ENCODE assay signal across 1 cellular context in the genomic region with DNA sequence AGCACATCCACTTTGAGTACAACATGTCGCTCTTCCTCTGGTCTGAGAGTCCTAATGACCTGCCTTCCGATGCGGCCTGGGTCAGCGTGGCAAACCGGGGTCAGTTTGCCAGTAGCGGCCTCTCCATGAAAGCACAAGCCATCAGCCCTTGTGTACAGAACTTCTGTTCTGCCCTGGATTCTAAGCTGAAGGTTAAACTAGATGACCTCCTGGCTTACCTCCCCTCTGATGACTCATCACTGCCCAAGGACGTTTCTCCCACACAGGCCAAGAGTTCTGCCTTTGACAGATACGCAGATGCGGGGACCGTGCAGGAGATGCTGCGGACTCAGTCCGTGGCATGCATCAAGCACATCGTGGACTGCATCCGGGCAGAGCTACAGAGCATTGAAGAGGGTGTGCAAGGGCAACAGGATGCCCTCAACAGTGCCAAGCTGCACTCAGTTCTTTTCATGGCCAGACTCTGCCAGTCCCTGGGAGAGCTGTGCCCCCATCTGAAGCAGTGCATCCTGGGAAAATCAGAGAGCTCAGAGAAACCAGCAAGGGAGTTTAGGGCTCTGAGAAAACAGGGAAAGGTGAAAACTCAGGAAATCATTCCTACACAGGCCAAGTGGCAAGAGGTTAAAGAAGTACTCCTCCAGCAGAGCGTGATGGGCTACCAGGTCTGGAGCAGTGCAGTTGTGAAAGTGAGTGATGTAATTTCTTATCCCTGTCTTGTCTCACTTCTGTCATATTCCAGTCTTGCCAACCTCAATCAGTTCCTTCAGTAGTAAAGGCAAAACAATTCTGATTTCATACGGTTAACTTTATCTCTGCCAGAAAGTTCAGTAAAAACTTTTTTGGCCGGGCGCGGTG.
TF ChIP-seq lines count a peak whose summit lies in the region.

No MANE protein-coding gene starts in this region.

TF ChIP-seq in HepG2, 621 proteins besides CTCF, POLR2A, EP300 and RAD21 (continued from another document and continues in another):
- TF ChIP-seq, protein P1, sequence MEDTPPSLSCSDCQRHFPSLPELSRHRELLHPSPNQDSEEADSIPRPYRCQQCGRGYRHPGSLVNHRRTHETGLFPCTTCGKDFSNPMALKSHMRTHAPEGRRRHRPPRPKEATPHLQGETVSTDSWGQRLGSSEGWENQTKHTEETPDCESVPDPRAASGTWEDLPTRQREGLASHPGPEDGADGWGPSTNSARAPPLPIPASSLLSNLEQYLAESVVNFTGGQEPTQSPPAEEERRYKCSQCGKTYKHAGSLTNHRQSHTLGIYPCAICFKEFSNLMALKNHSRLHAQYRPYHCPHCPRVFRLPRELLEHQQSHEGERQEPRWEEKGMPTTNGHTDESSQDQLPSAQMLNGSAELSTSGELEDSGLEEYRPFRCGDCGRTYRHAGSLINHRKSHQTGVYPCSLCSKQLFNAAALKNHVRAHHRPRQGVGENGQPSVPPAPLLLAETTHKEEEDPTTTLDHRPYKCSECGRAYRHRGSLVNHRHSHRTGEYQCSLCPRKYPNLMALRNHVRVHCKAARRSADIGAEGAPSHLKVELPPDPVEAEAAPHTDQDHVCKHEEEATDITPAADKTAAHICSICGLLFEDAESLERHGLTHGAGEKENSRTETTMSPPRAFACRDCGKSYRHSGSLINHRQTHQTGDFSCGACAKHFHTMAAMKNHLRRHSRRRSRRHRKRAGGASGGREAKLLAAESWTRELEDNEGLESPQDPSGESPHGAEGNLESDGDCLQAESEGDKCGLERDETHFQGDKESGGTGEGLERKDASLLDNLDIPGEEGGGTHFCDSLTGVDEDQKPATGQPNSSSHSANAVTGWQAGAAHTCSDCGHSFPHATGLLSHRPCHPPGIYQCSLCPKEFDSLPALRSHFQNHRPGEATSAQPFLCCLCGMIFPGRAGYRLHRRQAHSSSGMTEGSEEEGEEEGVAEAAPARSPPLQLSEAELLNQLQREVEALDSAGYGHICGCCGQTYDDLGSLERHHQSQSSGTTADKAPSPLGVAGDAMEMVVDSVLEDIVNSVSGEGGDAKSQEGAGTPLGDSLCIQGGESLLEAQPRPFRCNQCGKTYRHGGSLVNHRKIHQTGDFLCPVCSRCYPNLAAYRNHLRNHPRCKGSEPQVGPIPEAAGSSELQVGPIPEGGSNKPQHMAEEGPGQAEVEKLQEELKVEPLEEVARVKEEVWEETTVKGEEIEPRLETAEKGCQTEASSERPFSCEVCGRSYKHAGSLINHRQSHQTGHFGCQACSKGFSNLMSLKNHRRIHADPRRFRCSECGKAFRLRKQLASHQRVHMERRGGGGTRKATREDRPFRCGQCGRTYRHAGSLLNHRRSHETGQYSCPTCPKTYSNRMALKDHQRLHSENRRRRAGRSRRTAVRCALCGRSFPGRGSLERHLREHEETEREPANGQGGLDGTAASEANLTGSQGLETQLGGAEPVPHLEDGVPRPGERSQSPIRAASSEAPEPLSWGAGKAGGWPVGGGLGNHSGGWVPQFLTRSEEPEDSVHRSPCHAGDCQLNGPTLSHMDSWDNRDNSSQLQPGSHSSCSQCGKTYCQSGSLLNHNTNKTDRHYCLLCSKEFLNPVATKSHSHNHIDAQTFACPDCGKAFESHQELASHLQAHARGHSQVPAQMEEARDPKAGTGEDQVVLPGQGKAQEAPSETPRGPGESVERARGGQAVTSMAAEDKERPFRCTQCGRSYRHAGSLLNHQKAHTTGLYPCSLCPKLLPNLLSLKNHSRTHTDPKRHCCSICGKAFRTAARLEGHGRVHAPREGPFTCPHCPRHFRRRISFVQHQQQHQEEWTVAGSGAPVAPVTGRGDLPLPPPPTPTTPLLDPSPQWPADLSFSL (CRISPR knock-in tag; IDR thresholded peaks at IDR 0.05) = no peak; the same call in 1 of the 2 replicates
- peak; percentile 98 for TF ChIP-seq RXRA (CRISPR knock-in tag; IDR thresholded peaks at IDR 0.05)
- TF ChIP-seq, protein P2, sequence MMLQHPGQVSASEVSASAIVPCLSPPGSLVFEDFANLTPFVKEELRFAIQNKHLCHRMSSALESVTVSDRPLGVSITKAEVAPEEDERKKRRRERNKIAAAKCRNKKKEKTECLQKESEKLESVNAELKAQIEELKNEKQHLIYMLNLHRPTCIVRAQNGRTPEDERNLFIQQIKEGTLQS (CRISPR knock-in tag; IDR thresholded peaks at IDR 0.05) = peak; percentile 100
- TF ChIP-seq ZNF703 (CRISPR knock-in tag; IDR thresholded peaks at IDR 0.05; ENCODE audit: borderline replicate concordance) = no peak
- TF ChIP-seq, protein P3, sequence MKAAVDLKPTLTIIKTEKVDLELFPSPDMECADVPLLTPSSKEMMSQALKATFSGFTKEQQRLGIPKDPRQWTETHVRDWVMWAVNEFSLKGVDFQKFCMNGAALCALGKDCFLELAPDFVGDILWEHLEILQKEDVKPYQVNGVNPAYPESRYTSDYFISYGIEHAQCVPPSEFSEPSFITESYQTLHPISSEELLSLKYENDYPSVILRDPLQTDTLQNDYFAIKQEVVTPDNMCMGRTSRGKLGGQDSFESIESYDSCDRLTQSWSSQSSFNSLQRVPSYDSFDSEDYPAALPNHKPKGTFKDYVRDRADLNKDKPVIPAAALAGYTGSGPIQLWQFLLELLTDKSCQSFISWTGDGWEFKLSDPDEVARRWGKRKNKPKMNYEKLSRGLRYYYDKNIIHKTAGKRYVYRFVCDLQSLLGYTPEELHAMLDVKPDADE (CRISPR knock-in tag; IDR thresholded peaks at IDR 0.05) = no peak
- peak; percentile 92 for TF ChIP-seq ZMYM2 (CRISPR knock-in tag; IDR thresholded peaks at IDR 0.05)
- TF ChIP-seq, protein P4, sequence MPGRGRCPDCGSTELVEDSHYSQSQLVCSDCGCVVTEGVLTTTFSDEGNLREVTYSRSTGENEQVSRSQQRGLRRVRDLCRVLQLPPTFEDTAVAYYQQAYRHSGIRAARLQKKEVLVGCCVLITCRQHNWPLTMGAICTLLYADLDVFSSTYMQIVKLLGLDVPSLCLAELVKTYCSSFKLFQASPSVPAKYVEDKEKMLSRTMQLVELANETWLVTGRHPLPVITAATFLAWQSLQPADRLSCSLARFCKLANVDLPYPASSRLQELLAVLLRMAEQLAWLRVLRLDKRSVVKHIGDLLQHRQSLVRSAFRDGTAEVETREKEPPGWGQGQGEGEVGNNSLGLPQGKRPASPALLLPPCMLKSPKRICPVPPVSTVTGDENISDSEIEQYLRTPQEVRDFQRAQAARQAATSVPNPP (CRISPR knock-in tag; IDR thresholded peaks at IDR 0.05) = 0 out of 2 replicates have a peak, but pooled peaks have one; percentile 47
- TF ChIP-seq ARNT (IDR thresholded peaks at IDR 0.05) = no peak
- TF ChIP-seq ZNF329 (CRISPR knock-in tag; IDR thresholded peaks at IDR 0.05; ENCODE audit: low read depth) = 0 out of 2 replicates have a peak, but pooled peaks have one; percentile 19
- no peak for TF ChIP-seq AGO1 (IDR thresholded peaks at IDR 0.05; ENCODE audit: low read depth, low read length, poor library complexity, severe bottlenecking)
- TF ChIP-seq, protein P5, sequence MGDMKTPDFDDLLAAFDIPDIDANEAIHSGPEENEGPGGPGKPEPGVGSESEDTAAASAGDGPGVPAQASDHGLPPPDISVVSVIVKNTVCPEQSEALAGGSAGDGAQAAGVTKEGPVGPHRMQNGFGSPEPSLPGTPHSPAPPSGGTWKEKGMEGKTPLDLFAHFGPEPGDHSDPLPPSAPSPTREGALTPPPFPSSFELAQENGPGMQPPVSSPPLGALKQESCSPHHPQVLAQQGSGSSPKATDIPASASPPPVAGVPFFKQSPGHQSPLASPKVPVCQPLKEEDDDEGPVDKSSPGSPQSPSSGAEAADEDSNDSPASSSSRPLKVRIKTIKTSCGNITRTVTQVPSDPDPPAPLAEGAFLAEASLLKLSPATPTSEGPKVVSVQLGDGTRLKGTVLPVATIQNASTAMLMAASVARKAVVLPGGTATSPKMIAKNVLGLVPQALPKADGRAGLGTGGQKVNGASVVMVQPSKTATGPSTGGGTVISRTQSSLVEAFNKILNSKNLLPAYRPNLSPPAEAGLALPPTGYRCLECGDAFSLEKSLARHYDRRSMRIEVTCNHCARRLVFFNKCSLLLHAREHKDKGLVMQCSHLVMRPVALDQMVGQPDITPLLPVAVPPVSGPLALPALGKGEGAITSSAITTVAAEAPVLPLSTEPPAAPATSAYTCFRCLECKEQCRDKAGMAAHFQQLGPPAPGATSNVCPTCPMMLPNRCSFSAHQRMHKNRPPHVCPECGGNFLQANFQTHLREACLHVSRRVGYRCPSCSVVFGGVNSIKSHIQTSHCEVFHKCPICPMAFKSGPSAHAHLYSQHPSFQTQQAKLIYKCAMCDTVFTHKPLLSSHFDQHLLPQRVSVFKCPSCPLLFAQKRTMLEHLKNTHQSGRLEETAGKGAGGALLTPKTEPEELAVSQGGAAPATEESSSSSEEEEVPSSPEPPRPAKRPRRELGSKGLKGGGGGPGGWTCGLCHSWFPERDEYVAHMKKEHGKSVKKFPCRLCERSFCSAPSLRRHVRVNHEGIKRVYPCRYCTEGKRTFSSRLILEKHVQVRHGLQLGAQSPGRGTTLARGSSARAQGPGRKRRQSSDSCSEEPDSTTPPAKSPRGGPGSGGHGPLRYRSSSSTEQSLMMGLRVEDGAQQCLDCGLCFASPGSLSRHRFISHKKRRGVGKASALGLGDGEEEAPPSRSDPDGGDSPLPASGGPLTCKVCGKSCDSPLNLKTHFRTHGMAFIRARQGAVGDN (CRISPR knock-in tag; IDR thresholded peaks at IDR 0.05) = peak; percentile 100
- TF ChIP-seq ZNF33A (CRISPR knock-in tag; IDR thresholded peaks at IDR 0.05; ENCODE audit: borderline replicate concordance) = peak; percentile 21; the same call in 1 of the 2 replicates
- TF ChIP-seq, protein P6, sequence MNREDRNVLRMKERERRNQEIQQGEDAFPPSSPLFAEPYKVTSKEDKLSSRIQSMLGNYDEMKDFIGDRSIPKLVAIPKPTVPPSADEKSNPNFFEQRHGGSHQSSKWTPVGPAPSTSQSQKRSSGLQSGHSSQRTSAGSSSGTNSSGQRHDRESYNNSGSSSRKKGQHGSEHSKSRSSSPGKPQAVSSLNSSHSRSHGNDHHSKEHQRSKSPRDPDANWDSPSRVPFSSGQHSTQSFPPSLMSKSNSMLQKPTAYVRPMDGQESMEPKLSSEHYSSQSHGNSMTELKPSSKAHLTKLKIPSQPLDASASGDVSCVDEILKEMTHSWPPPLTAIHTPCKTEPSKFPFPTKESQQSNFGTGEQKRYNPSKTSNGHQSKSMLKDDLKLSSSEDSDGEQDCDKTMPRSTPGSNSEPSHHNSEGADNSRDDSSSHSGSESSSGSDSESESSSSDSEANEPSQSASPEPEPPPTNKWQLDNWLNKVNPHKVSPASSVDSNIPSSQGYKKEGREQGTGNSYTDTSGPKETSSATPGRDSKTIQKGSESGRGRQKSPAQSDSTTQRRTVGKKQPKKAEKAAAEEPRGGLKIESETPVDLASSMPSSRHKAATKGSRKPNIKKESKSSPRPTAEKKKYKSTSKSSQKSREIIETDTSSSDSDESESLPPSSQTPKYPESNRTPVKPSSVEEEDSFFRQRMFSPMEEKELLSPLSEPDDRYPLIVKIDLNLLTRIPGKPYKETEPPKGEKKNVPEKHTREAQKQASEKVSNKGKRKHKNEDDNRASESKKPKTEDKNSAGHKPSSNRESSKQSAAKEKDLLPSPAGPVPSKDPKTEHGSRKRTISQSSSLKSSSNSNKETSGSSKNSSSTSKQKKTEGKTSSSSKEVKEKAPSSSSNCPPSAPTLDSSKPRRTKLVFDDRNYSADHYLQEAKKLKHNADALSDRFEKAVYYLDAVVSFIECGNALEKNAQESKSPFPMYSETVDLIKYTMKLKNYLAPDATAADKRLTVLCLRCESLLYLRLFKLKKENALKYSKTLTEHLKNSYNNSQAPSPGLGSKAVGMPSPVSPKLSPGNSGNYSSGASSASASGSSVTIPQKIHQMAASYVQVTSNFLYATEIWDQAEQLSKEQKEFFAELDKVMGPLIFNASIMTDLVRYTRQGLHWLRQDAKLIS (CRISPR knock-in tag; IDR thresholded peaks at IDR 0.05) = no peak; the same call in 1 of the 2 replicates
- TF ChIP-seq ZNF292 (CRISPR knock-in tag; IDR thresholded peaks at IDR 0.05; ENCODE audit: borderline replicate concordance, low read depth) = peak; percentile 98
- TF ChIP-seq, protein P7, sequence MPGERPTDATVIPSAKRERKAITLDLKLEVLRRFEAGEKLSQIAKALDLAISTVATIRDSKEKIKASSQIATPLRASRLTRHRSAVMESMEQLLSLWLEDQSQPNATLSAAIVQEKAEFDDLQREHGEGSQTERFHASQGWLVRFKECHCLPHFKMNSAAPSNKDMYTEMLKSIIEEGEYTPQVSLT (CRISPR knock-in tag; IDR thresholded peaks at IDR 0.05; ENCODE audit: borderline replicate concordance, low read depth) = no peak
- TF ChIP-seq ZNF337 (CRISPR knock-in tag; IDR thresholded peaks at IDR 0.05; ENCODE audit: borderline replicate concordance, low read depth) = peak; percentile 81; the same call in 1 of the 2 replicates
- TF ChIP-seq HIVEP1 (CRISPR knock-in tag; IDR thresholded peaks at IDR 0.05) = peak; percentile 77; the same call in 1 of the 2 replicates
- TF ChIP-seq, protein P8, sequence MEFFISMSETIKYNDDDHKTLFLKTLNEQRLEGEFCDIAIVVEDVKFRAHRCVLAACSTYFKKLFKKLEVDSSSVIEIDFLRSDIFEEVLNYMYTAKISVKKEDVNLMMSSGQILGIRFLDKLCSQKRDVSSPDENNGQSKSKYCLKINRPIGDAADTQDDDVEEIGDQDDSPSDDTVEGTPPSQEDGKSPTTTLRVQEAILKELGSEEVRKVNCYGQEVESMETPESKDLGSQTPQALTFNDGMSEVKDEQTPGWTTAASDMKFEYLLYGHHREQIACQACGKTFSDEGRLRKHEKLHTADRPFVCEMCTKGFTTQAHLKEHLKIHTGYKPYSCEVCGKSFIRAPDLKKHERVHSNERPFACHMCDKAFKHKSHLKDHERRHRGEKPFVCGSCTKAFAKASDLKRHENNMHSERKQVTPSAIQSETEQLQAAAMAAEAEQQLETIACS (CRISPR knock-in tag; IDR thresholded peaks at IDR 0.05) = no peak
- TF ChIP-seq, protein P9, sequence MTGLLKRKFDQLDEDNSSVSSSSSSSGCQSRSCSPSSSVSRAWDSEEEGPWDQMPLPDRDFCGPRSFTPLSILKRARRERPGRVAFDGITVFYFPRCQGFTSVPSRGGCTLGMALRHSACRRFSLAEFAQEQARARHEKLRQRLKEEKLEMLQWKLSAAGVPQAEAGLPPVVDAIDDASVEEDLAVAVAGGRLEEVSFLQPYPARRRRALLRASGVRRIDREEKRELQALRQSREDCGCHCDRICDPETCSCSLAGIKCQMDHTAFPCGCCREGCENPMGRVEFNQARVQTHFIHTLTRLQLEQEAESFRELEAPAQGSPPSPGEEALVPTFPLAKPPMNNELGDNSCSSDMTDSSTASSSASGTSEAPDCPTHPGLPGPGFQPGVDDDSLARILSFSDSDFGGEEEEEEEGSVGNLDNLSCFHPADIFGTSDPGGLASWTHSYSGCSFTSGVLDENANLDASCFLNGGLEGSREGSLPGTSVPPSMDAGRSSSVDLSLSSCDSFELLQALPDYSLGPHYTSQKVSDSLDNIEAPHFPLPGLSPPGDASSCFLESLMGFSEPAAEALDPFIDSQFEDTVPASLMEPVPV (CRISPR knock-in tag; IDR thresholded peaks at IDR 0.05) = peak; percentile 72; the same call in 1 of the 2 replicates
- TF ChIP-seq, protein P10, sequence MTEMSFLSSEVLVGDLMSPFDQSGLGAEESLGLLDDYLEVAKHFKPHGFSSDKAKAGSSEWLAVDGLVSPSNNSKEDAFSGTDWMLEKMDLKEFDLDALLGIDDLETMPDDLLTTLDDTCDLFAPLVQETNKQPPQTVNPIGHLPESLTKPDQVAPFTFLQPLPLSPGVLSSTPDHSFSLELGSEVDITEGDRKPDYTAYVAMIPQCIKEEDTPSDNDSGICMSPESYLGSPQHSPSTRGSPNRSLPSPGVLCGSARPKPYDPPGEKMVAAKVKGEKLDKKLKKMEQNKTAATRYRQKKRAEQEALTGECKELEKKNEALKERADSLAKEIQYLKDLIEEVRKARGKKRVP (CRISPR knock-in tag; IDR thresholded peaks at IDR 0.05) = peak in 1 of 2 experiments; percentile 75; a peak in 2 of 4 replicates
